17 cellular contexts compared by ENCODE assay signal in the genomic region with DNA sequence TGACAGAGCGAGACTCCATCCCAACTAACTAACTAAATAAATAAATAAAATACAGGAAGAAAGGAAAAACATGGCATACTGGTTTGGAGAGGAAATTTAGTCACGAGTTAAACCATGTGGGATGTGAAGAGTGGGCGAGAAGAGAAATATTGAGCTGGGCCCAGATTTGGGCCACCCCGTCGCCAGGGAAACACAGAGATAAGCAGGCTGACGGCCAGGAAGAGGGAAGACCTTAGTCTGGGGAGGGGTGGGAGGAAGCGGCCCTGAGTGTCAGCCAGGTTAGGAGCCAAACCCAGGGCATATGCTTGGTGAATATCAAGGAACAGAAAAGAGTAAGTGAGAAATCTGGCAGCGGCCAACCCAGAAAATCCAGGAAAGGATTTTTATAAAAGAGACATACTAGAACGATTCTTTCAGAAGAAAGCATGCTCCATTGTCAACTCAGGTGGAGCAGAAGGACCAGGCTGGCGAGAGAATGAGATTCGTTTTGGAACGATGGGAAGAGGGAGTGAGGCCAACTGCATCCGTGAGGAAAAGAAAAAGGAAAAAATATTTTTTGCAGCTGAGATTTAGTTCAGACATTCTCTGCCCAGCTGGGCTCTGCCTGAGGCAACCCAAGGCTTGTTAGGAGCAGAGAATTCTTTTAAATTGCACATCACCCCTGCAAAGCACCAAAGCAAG. TPM values are rescaled to one million over a fixed set of nuclear protein-coding genes. Genes with fewer than 3 reads are reported as not detected.
DNase-seq lines count a peak whose midpoint lies in the region; ATAC-seq and TF ChIP-seq lines count a peak whose summit lies in the region.
"Had no signal": no experiment of that assay in that cellular context is flagged by ENCODE, and none has a peak within 500 bp of the region (broad histone marks: within the 10 kb centered on the region; RNA-seq: fewer than 3 reads in every experiment).

No MANE protein-coding gene starts in this region.

- TF ChIP-seq POLR2A in lower leg skin (IDR thresholded peaks at IDR 0.05): no peak

- H3K27me3 Mint-ChIP-seq in activated T-cell treated with anti-CD3 and anti-CD28 coated beads, Interleukin-2, amount 50 U/mL, for 4 hours (ENCODE audit: low read depth): no peaks in the 10 kb centered on the region

- peak; percentile 9 for DNase-seq in RPMI7951 (ENCODE audit: low read depth)
- peak; percentile 60 for DNase-seq in cerebellum (ENCODE audit: low spot score)
- DNase-seq in middle frontal gyrus (ENCODE audit: extremely low spot score, low spot score): peak; percentile 24
- no peak for DNase-seq in lower leg skin (ENCODE audit: low spot score in 2 of 2)
- no peak for DNase-seq in activated T-cell treated with anti-CD3 and anti-CD28 coated beads, Interleukin-2, amount 50 U/mL, for 4 hours
- no peak for DNase-seq in stimulated activated naive CD4-positive, alpha-beta T cell treated with Interleukin-2 at 50 U/mL for 16 hours (lab: John Stamatoyannopoulos, UW)
- DNase-seq: AML-193, DMS79, H7, NCI-H187, NCI-H2107, NCI-H510A, NCI-H774, OCI-M1, SHP77 had no signal

- 80 to 88% methylated on average over 13 of the region's 13 CpGs for WGBS in lower leg skin, 2 donors

- no peaks in the 10 kb centered on the region for H3K9me3 Mint-ChIP-seq in activated T-cell treated with anti-CD3 and anti-CD28 coated beads, Interleukin-2, amount 50 U/mL, for 4 hours
- H3K9me3 Mint-ChIP-seq: CD14-positive monocyte had no signal

- H3K4me3 ChIP-seq in lower leg skin (ENCODE audit: low read depth, poor library complexity, severe bottlenecking): no peak overlapping the region

- no peak overlapping the region for H3K4me3 Mint-ChIP-seq in activated T-cell treated with anti-CD3 and anti-CD28 coated beads, Interleukin-2, amount 50 U/mL, for 4 hours
- H3K4me3 Mint-ChIP-seq: CD14-positive monocyte had no signal

- H3K36me3 Mint-ChIP-seq in activated T-cell treated with anti-CD3 and anti-CD28 coated beads, Interleukin-2, amount 50 U/mL, for 4 hours (ENCODE audit: insufficient read depth): no peaks in the 10 kb centered on the region
- H3K36me3 Mint-ChIP-seq: CD14-positive monocyte had no signal

- intact Hi-C loops in lower leg skin (cut with DNase I; ENCODE audit: low total_unique reads): no loop called here

- H3K4me1 Mint-ChIP-seq in activated T-cell treated with anti-CD3 and anti-CD28 coated beads, Interleukin-2, amount 50 U/mL, for 4 hours (ENCODE audit: low read depth): no peaks in the 10 kb centered on the region
- H3K4me1 Mint-ChIP-seq: CD14-positive monocyte had no signal

- TF ChIP-seq CTCF in lower leg skin (IDR thresholded peaks at IDR 0.05): no peak

- ATAC-seq in activated T-cell treated with anti-CD3 and anti-CD28 coated beads, Interleukin-2, amount 50 U/mL, for 4 hours: no peak
- ATAC-seq in GM19397 (IDR thresholded peaks at IDR 0.05; ENCODE audit: unreplicated experiment): no peak

RNA-seq across cellular contexts. Expression of a gene that starts 59.2 kb away (rescaled TPM):
- total RNA-seq in RPMI7951 (2014; rRNA removed; shearing (Covaris generic)): 22.0 and 34.1 TPM in 2 replicates
- total RNA-seq in cerebellum (20.1 TPM), lower leg skin (10 to 100 TPM in 2 of 4 donors, 1 to 10 TPM in 2; 6.5 to 14.7 (median 9.2) TPM)
- total RNA-seq in activated T-cell treated with anti-CD3 and anti-CD28 coated beads, Interleukin-2, amount 50 U/mL, for 4 hours: 10 to 100 TPM; 32.5 to 45.0 (median 38.0) TPM

Comparison
In these comparisons a context has a peak if more than half of its experiments do, and no peak if none do; other contexts are left out.
1. DNase-seq: peak in RPMI7951 (single experiment), cerebellum (single experiment) and middle frontal gyrus (single experiment); none in lower leg skin (0 of 2), activated T-cell treated with anti-CD3 and anti-CD28 coated beads, Interleukin-2, amount 50 U/mL, for 4 hours (single experiment) and stimulated activated naive CD4-positive, alpha-beta T cell treated with Interleukin-2 at 50 U/mL for 16 hours (single experiment).